Comparison of ENCODE assay signal across 18 cellular contexts in the genomic region with DNA sequence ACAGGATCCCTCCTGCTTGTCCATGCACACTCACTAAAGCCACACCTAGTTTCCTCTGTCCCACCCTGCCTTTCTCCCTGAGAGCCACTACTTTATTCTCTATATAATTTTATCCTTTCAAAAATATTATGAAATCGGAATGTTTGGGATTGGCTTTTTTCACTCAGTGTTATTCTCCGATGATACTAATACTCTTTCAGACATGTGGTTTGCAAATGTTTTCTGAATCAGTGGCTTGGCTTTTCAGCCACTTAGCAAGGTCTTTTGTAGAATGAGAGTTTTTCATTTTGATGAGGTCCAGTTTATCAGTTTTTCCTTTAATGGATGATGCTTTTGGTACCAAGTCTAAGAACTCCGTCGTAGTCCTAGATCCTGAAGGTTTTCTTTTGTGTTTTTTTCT. TPM values are rescaled to one million over a fixed set of nuclear protein-coding genes. Genes with fewer than 3 reads are reported as not detected.
DNase-seq lines count a peak whose midpoint lies in the region; ATAC-seq and TF ChIP-seq lines count a peak whose summit lies in the region.
"Had no signal": no experiment of that assay in that cellular context is flagged by ENCODE, and none has a peak within 500 bp of the region (broad histone marks: within the 10 kb centered on the region; RNA-seq: fewer than 3 reads in every experiment).

No MANE protein-coding gene starts in this region.

- no peak overlapping the region for H2AFZ ChIP-seq in SK-N-SH (ENCODE audit: low read depth)

- POLR2A ChIA-PET in SK-N-SH (lab: Yijun Ruan, JAX) = no interaction called here

- peaks cover 95% of the 10 kb centered on the region for H3K4me1 ChIP-seq in body of pancreas
- H3K4me1 ChIP-seq in SK-N-SH (ENCODE audit: control insufficient read depth in 1 of 2, insufficient read depth in 2 of 2, low read depth in 1 of 2, low read length in 1 of 2) = peaks cover 0 to 2% of the 10 kb centered on the region in 2 experiments; a peak in 1 of 4 replicates
- H3K4me1 ChIP-seq: Caco-2, HAP-1 had no signal

- no peak for TF ChIP-seq POLR2A in body of pancreas (IDR thresholded peaks at IDR 0.05)

- no peak for TF ChIP-seq CTCF in body of pancreas (IDR thresholded peaks at IDR 0.05)
- TF ChIP-seq CTCF in SK-N-SH (IDR thresholded peaks at IDR 0.05) = no peak

- peak; percentile 28 for DNase-seq in GM03348 (ENCODE audit: low spot score)
- no peak for DNase-seq in body of pancreas
- DNase-seq in fibroblast of gingiva (ENCODE audit: low read depth) = peak; percentile 28
- no peak for DNase-seq in DMS 273 treated with DMSO at 0.1 percent for 48 hours (lab: John Stamatoyannopoulos, UW)
- no peak for DNase-seq in SK-N-SH
- DNase-seq in substantia nigra (lab: John Stamatoyannopoulos, UW) = no peak
- no peak for DNase-seq in activated CD4-positive, CD25-positive, alpha-beta regulatory T cell (lab: John Stamatoyannopoulos, UW)
- DNase-seq: AML-193; Caco-2; CD4-positive, alpha-beta T cell; DMS153; DMS79; GDM1; IMR-90 had no signal

- no peaks in the 10 kb centered on the region for H3F3A ChIP-seq in SK-N-SH (replicated peaks; ENCODE audit: insufficient read depth)

- intact Hi-C loops in body of pancreas (cut with DNase I) = no loop called here

- H3K9ac ChIP-seq in SK-N-SH = no peak overlapping the region

- H3K36me3 ChIP-seq in body of pancreas (replicated peaks in 1 of 2; ENCODE audit: insufficient read depth in 1 of 2, low read depth in 2 of 2) = no peaks in the 10 kb centered on the region
- H3K36me3 ChIP-seq in SK-N-SH (replicated peaks in 1 of 2; ENCODE audit: control insufficient read depth in 1 of 2, insufficient read depth in 2 of 2, low read length in 1 of 2) = no peaks in the 10 kb centered on the region
- H3K36me3 ChIP-seq: HAP-1 had no signal

- no peak for TF ChIP-seq RAD21 in SK-N-SH (IDR thresholded peaks at IDR 0.05; ENCODE audit: low read length)

- H3K27me3 ChIP-seq in body of pancreas = no peaks in the 10 kb centered on the region
- H3K27me3 ChIP-seq in SK-N-SH (ENCODE audit: insufficient read depth) = no peaks in the 10 kb centered on the region

- no peak overlapping the region for H3K4me2 ChIP-seq in SK-N-SH

- ATAC-seq in body of pancreas = no peak
- ATAC-seq: K562 had no signal

- H3K27ac ChIP-seq in body of pancreas (peak overlapping the region in 3 of 4 donors; percentile 93 to 97 (median 97)), SK-N-SH (ENCODE audit: low read depth in 2 of 2, low read length in 1 of 2) (no peak overlapping the region), substantia nigra (ENCODE audit: low read depth, low read length, poor library complexity, severe bottlenecking) (no peak overlapping the region)
- H3K27ac ChIP-seq: C4-2B, HL-60 had no signal

- no peaks in the 10 kb centered on the region for H4K20me1 ChIP-seq in SK-N-SH (ENCODE audit: insufficient read depth)

- H3K9me3 ChIP-seq in body of pancreas (no peaks in the 10 kb centered on the region), SK-N-SH (no peaks in the 10 kb centered on the region)
- H3K9me3 ChIP-seq: Caco-2, HAP-1 had no signal

- H3K9me2 ChIP-seq in SK-N-SH = no peaks in the 10 kb centered on the region

- no peaks in the 10 kb centered on the region for H3K79me2 ChIP-seq in SK-N-SH (ENCODE audit: insufficient read depth)

- H3K4me3 ChIP-seq in body of pancreas = no peak overlapping the region
- H3K4me3 ChIP-seq in SK-N-SH (ENCODE audit: low read depth in 2 of 2, low read length in 1 of 2) = no peak overlapping the region
- H3K4me3 ChIP-seq: HAP-1, K562 had no signal

- no peak for TF ChIP-seq EP300 in SK-N-SH (IDR thresholded peaks at IDR 0.05; ENCODE audit: borderline replicate concordance in 1 of 2, low read depth in 1 of 2, low read length in 1 of 2)

- CTCF ChIA-PET in SK-N-SH (lab: Yijun Ruan, JAX) = interaction anchor here (1.5 kb wide), 1 partner anchor 32 kb away, joined by 3 read pairs; no protein-coding TSS in a partner anchor

- 90 to 91% methylated on average over 4 of the region's 4 CpGs for WGBS in body of pancreas, 2 donors
- 97% methylated on average over 4 of the region's 4 CpGs for WGBS in SK-N-SH (ENCODE audit: low lambda C conversion rate)

TF ChIP-seq in SK-N-SH, 30 proteins besides CTCF, POLR2A, EP300 and RAD21:
- no peak for TF ChIP-seq TEAD4 (IDR thresholded peaks at IDR 0.05; ENCODE audit: borderline replicate concordance, insufficient read depth)
- TF ChIP-seq GATA2 (CRISPR knock-in tag; IDR thresholded peaks at IDR 0.05) = no peak
- TF ChIP-seq, protein P1, sequence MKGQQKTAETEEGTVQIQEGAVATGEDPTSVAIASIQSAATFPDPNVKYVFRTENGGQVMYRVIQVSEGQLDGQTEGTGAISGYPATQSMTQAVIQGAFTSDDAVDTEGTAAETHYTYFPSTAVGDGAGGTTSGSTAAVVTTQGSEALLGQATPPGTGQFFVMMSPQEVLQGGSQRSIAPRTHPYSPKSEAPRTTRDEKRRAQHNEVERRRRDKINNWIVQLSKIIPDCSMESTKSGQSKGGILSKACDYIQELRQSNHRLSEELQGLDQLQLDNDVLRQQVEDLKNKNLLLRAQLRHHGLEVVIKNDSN (IDR thresholded peaks at IDR 0.05; ENCODE audit: borderline replicate concordance, low read depth) = no peak
- TF ChIP-seq, protein P2, sequence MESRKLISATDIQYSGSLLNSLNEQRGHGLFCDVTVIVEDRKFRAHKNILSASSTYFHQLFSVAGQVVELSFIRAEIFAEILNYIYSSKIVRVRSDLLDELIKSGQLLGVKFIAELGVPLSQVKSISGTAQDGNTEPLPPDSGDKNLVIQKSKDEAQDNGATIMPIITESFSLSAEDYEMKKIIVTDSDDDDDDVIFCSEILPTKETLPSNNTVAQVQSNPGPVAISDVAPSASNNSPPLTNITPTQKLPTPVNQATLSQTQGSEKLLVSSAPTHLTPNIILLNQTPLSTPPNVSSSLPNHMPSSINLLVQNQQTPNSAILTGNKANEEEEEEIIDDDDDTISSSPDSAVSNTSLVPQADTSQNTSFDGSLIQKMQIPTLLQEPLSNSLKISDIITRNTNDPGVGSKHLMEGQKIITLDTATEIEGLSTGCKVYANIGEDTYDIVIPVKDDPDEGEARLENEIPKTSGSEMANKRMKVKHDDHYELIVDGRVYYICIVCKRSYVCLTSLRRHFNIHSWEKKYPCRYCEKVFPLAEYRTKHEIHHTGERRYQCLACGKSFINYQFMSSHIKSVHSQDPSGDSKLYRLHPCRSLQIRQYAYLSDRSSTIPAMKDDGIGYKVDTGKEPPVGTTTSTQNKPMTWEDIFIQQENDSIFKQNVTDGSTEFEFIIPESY (IDR thresholded peaks at IDR 0.05; ENCODE audit: borderline replicate concordance, low read depth) = no peak
- TF ChIP-seq MXI1 (IDR thresholded peaks at IDR 0.05; ENCODE audit: low read depth, low read length) = no peak
- TF ChIP-seq CHD2 (IDR thresholded peaks at IDR 0.05; ENCODE audit: low read length, partially characterized antibody) = no peak
- TF ChIP-seq GABPA (IDR thresholded peaks at IDR 0.05; ENCODE audit: low read depth) = no peak
- TF ChIP-seq POLR2AphosphoS5 (IDR thresholded peaks at IDR 0.05; ENCODE audit: low read depth, low read length) = no peak
- TF ChIP-seq, protein P3, sequence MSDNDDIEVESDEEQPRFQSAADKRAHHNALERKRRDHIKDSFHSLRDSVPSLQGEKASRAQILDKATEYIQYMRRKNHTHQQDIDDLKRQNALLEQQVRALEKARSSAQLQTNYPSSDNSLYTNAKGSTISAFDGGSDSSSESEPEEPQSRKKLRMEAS (IDR thresholded peaks at IDR 0.05; ENCODE audit: low read depth) = no peak
- TF ChIP-seq RXRA (IDR thresholded peaks at IDR 0.05; ENCODE audit: borderline replicate concordance, low read depth) = no peak
- TF ChIP-seq RCOR1 (IDR thresholded peaks at IDR 0.05; ENCODE audit: low read length) = no peak

RNA-seq across cellular contexts. Expression of a gene that starts 11.6 kb away (rescaled TPM):
- 100 to 1,000 TPM in 1 of 2 donors, 10 to 100 TPM in 1; 83.3 to 359 TPM for total RNA-seq in body of pancreas
- polyA plus RNA-seq in SK-N-SH (2012; rRNA removed) = 4.3 and 4.7 TPM in 2 replicates
- 2.5 and 2.8 TPM in 2 replicates for polyA plus RNA-seq in SK-N-SH (2012; cell fraction: cytosol; rRNA removed)
- polyA plus RNA-seq in SK-N-SH (2012; cell fraction: nucleus; rRNA removed) = 16.5 and 18.3 TPM in 2 replicates

Comparison
In these comparisons a context has a peak if more than half of its experiments do, and no peak if none do; other contexts are left out.
1. DNase-seq: peak in GM03348 (single experiment) and fibroblast of gingiva (single experiment); none in body of pancreas (0 of 4), DMS 273 treated with DMSO at 0.1 percent for 48 hours (single experiment), SK-N-SH (single experiment), substantia nigra (0 of 49) and activated CD4-positive, CD25-positive, alpha-beta regulatory T cell (0 of 4).
2. H3K27ac ChIP-seq: peak in body of pancreas (3 of 4); none in SK-N-SH (0 of 2) and substantia nigra (single experiment).